In genomic region chr4:6875431-6875831, GRCh38 we compare ENCODE assay signal across 13 cellular contexts. TPM values are rescaled to one million over a fixed set of nuclear protein-coding genes. Genes with fewer than 3 reads are reported as not detected.
DNase-seq lines count a peak whose midpoint lies in the region; ATAC-seq lines count a peak whose summit lies in the region.
"Had no signal": no experiment of that assay in that cellular context is flagged by ENCODE, and none has a peak within 500 bp of the region (broad histone marks: within the 10 kb centered on the region; RNA-seq: fewer than 3 reads in every experiment).

No MANE protein-coding gene starts in this region.

- no peaks in the 10 kb centered on the region for H3K27me3 Mint-ChIP-seq in natural killer cell treated with Interleukin-12 subunit alpha and Interleukin-12 subunit beta and Interleukin-15 and Interleukin-18, amount 100 ng/mL, for 72 hours

- no peaks in the 10 kb centered on the region for H3K9me3 Mint-ChIP-seq in natural killer cell treated with Interleukin-12 subunit alpha and Interleukin-12 subunit beta and Interleukin-15 and Interleukin-18, amount 100 ng/mL, for 72 hours

- DNase-seq in CD1c-positive myeloid dendritic cell (ENCODE audit: extremely low spot score) (peak; percentile 89), OCI-M1 (lab: John Stamatoyannopoulos, UW) (peak; percentile 87), T-helper 1 cell (no peak), DMS153 treated with DMSO at 0.1 percent for 48 hours (lab: John Stamatoyannopoulos, UW; ENCODE audit: unreplicated experiment) (no peak)
- no peak for DNase-seq in natural killer cell treated with Interleukin-12 subunit alpha and Interleukin-12 subunit beta and Interleukin-15 and Interleukin-18, amount 100 ng/mL, for 72 hours (ENCODE audit: low spot score)
- DNase-seq: activated gamma-delta T cell; BE2C; central memory CD4-positive, alpha-beta T cell; NCI-H345; SJCRH30 had no signal

- H3K4me3 Mint-ChIP-seq in natural killer cell treated with Interleukin-12 subunit alpha and Interleukin-12 subunit beta and Interleukin-15 and Interleukin-18, amount 100 ng/mL, for 72 hours: no peak overlapping the region

- ATAC-seq in esophagus mucosa (peak; percentile 78), HG02678 (IDR thresholded peaks at IDR 0.05; ENCODE audit: unreplicated experiment) (no peak), GM21381 (IDR thresholded peaks at IDR 0.05; ENCODE audit: unreplicated experiment) (no peak)
- peak; percentile 66 to 70 for ATAC-seq in natural killer cell treated with Interleukin-12 subunit alpha and Interleukin-12 subunit beta and Interleukin-15 and Interleukin-18, amount 100 ng/mL, for 72 hours

- H3K4me1 Mint-ChIP-seq in natural killer cell treated with Interleukin-12 subunit alpha and Interleukin-12 subunit beta and Interleukin-15 and Interleukin-18, amount 100 ng/mL, for 72 hours (ENCODE audit: low read depth in 2 of 2): peaks cover 8 to 27% of the 10 kb centered on the region in 2 donors

- peaks cover 21% of the 10 kb centered on the region for H3K36me3 Mint-ChIP-seq in natural killer cell treated with Interleukin-12 subunit alpha and Interleukin-12 subunit beta and Interleukin-15 and Interleukin-18, amount 100 ng/mL, for 72 hours

- H3K27ac Mint-ChIP-seq in natural killer cell treated with Interleukin-12 subunit alpha and Interleukin-12 subunit beta and Interleukin-15 and Interleukin-18, amount 100 ng/mL, for 72 hours: no peak overlapping the region

RNA-seq across cellular contexts. Expression of gene TBC1D14, which starts 34.2 kb away (rescaled TPM):
- total RNA-seq in esophagus mucosa: 48.1 TPM
- 10 to 100 TPM; 37.3 to 56.9 TPM for total RNA-seq in natural killer cell treated with Interleukin-12 subunit alpha and Interleukin-12 subunit beta and Interleukin-15 and Interleukin-18, amount 100 ng/mL, for 72 hours

Comparison
In these comparisons a context has a peak if more than half of its experiments do, and no peak if none do; other contexts are left out.
1. DNase-seq: peak in CD1c-positive myeloid dendritic cell (single experiment) and OCI-M1 (single experiment); none in natural killer cell treated with Interleukin-12 subunit alpha and Interleukin-12 subunit beta and Interleukin-15 and Interleukin-18, amount 100 ng/mL, for 72 hours (single experiment), T-helper 1 cell (0 of 5) and DMS153 treated with DMSO at 0.1 percent for 48 hours (single experiment).
2. ATAC-seq: peak in esophagus mucosa (single experiment) and natural killer cell treated with Interleukin-12 subunit alpha and Interleukin-12 subunit beta and Interleukin-15 and Interleukin-18, amount 100 ng/mL, for 72 hours (2 of 2); none in HG02678 (single experiment) and GM21381 (single experiment).